Comparison of ENCODE assay signal across 8 cellular contexts in the genomic region with DNA sequence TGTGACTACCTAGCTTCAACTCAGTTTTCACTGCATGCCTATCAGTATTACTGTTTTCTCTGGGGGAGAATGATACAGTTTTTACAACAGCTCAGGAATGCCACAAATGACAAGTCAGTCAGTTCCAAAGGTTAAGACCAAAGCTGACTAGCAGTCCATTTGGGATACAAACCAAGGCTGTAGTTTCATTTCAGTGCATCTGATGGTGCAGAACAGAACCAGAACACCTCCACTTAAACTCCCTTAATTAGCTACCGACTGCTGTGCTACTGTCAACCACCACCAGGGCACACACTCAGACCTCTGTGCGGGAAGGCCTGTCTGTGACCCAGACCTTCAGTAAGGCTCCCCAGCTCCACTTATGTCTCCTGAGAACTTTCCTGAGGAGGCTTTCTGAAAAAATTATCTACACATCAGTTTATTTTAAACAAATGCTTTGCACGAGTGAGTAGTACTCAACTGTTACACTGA. TPM values are rescaled to one million over a fixed set of nuclear protein-coding genes. Genes with fewer than 3 reads are reported as not detected.
A peak's percentile ranks its signal among the peaks of the same experiment; 100 is the strongest.
DNase-seq lines count a peak whose midpoint lies in the region; ATAC-seq and TF ChIP-seq lines count a peak whose summit lies in the region.

No MANE protein-coding gene starts in this region.

- H3K36me3 ChIP-seq in left ventricle myocardium inferior (peaks cover 74% of the 10 kb centered on the region), right atrium auricular region (peaks cover 54% of the 10 kb centered on the region), uterus (no peaks in the 10 kb centered on the region), aorta (ENCODE audit: control insufficient read depth in 1 of 2, insufficient read depth in 2 of 2, low read length in 1 of 2) (no peaks in the 10 kb centered on the region)

- H3K4me1 Mint-ChIP-seq in glutamatergic neuron (ENCODE audit: low read depth, unreplicated experiment), result no peaks in the 10 kb centered on the region

- in situ Hi-C loops in SK-MEL-5 (cut with HindIII; ENCODE audit: low pct_unique_long_range_greater_than_20kb, low sequenced_read_pairs) (no loop called here), GM13977 (cut with MboI; ENCODE audit: low pct_unique_long_range_greater_than_20kb, low sequenced_read_pairs, unreplicated experiment) (loop anchor here (5.0 kb wide), 1 partner anchor 41 kb away; no protein-coding TSS in a partner anchor)

- no peak for ATAC-seq in aorta (ENCODE audit: low FRiP score)

- H3K27ac Mint-ChIP-seq in glutamatergic neuron (ENCODE audit: unreplicated experiment), result peak overlapping the region; percentile 44

- no peak for TF ChIP-seq POLR2A in uterus (IDR thresholded peaks at IDR 0.05)

- DNase-seq in left ventricle myocardium inferior, result no peak
- no peak for DNase-seq in right atrium auricular region (ENCODE audit: low spot score)
- DNase-seq in SK-MEL-5 (ENCODE audit: low read depth, low spot score), result peak; percentile 48
- DNase-seq in glutamatergic neuron, result peak; percentile 36
- DNase-seq in uterus, result no peak
- no peak for DNase-seq in GM13977 (ENCODE audit: low spot score)
- no peak for DNase-seq in aorta
- no peak for DNase-seq in globus pallidus (ENCODE audit: low spot score)

- H3K4me3 ChIP-seq in left ventricle myocardium inferior (no peak overlapping the region), right atrium auricular region (no peak overlapping the region), uterus (no peak overlapping the region), aorta (ENCODE audit: low read length in 2 of 2) (no peak overlapping the region)

- H3K36me3 Mint-ChIP-seq in glutamatergic neuron (ENCODE audit: unreplicated experiment), result peaks cover 4% of the 10 kb centered on the region

- intact Hi-C loops in left ventricle myocardium inferior (cut with micrococcal nuclease) (no loop called here), uterus (cut with DNase I; ENCODE audit: low total_unique reads) (no loop called here), aorta (cut with DNase I) (no loop called here)

- H3K4me3 Mint-ChIP-seq in glutamatergic neuron (ENCODE audit: unreplicated experiment), result no peak overlapping the region

- H3K27ac ChIP-seq in left ventricle myocardium inferior (replicated peaks) (peak overlapping the region; percentile 12), right atrium auricular region (no peak overlapping the region), uterus (peak overlapping the region; percentile 40 to 67), aorta (ENCODE audit: low read depth in 1 of 2, low read length in 2 of 2) (no peak overlapping the region)

- peak; percentile 38 for TF ChIP-seq CTCF in left ventricle myocardium inferior (IDR thresholded peaks at IDR 0.05; ENCODE audit: borderline replicate concordance)
- no peak for TF ChIP-seq CTCF in right atrium auricular region (IDR thresholded peaks at IDR 0.05)
- TF ChIP-seq CTCF in glutamatergic neuron (IDR thresholded peaks at IDR 0.05; ENCODE audit: partially characterized antibody, unreplicated experiment), result peak; percentile 69
- TF ChIP-seq CTCF in uterus (IDR thresholded peaks at IDR 0.05), result no peak
- TF ChIP-seq CTCF in GM13977 (IDR thresholded peaks at IDR 0.05; ENCODE audit: extremely low read depth, insufficient read depth, missing control alignments), result no peak

- H3K27me3 ChIP-seq in left ventricle myocardium inferior (ENCODE audit: low read depth) (no peaks in the 10 kb centered on the region), right atrium auricular region (no peaks in the 10 kb centered on the region), uterus (no peaks in the 10 kb centered on the region), aorta (ENCODE audit: control insufficient read depth in 1 of 2, insufficient read depth in 2 of 2, low read length in 1 of 2) (no peaks in the 10 kb centered on the region)

- H3K27me3 Mint-ChIP-seq in glutamatergic neuron (ENCODE audit: unreplicated experiment), result peaks cover 2% of the 10 kb centered on the region

- no peaks in the 10 kb centered on the region for H3K9me3 ChIP-seq in left ventricle myocardium inferior (replicated peaks)
- H3K9me3 ChIP-seq in right atrium auricular region, result no peaks in the 10 kb centered on the region
- no peaks in the 10 kb centered on the region for H3K9me3 ChIP-seq in uterus
- no peaks in the 10 kb centered on the region for H3K9me3 ChIP-seq in aorta (ENCODE audit: control insufficient read depth, low read length)

- 54 to 70% methylated on average over 3 of the region's 3 CpGs for WGBS in aorta, 2 donors

- H3K9me3 Mint-ChIP-seq in glutamatergic neuron (ENCODE audit: unreplicated experiment), result no peaks in the 10 kb centered on the region

- H3K4me1 ChIP-seq in left ventricle myocardium inferior (peaks cover 46% of the 10 kb centered on the region), right atrium auricular region (peaks cover 0 to 28% of the 10 kb centered on the region in 2 donors), uterus (no peaks in the 10 kb centered on the region), aorta (ENCODE audit: control insufficient read depth in 1 of 2, insufficient read depth in 2 of 2, low read length in 2 of 2) (no peaks in the 10 kb centered on the region)

RNA-seq across cellular contexts. Expression of a gene that starts 20.4 kb away (rescaled TPM):
- total RNA-seq in left ventricle myocardium inferior (895 TPM), right atrium auricular region (100 to 1,000 TPM; 271 to 418 TPM), glutamatergic neuron (ENCODE audit: unreplicated experiment) (190 TPM), uterus (100 to 1,000 TPM in 2 of 4 donors, 10 to 100 TPM in 2; 85.6 to 323 (median 176) TPM), aorta (100 to 1,000 TPM; 161 to 250 TPM)
- total RNA-seq in SK-MEL-5 (2014; rRNA removed; shearing (Covaris generic)), result 32.6 and 35.4 TPM in 2 replicates
- polyA plus RNA-seq in SK-MEL-5 (2015; cell fraction: cytosol; rRNA removed), result 185 and 219 TPM in 2 replicates
- 61.3 and 71.3 TPM in 2 replicates for polyA plus RNA-seq in SK-MEL-5 (2015; cell fraction: nucleus; rRNA removed)
- 10 to 100 TPM; 80.6 to 83.3 TPM for polyA plus RNA-seq in aorta

RNA-seq across cellular contexts. Expression of a gene that starts 30.9 kb away (rescaled TPM):
- total RNA-seq in left ventricle myocardium inferior (50.6 TPM), right atrium auricular region (10 to 100 TPM; 43.5 to 48.1 TPM), glutamatergic neuron (ENCODE audit: unreplicated experiment) (not detected), uterus (10 to 100 TPM; 12.9 to 82.7 (median 35.3) TPM), aorta (10 to 100 TPM; 59.9 to 84.2 TPM)
- total RNA-seq in SK-MEL-5 (2014; rRNA removed; shearing (Covaris generic)), result 9.3 and 10.2 TPM in 2 replicates
- polyA plus RNA-seq in SK-MEL-5 (2015; cell fraction: cytosol; rRNA removed), result 8.4 and 9.6 TPM in 2 replicates
- polyA plus RNA-seq in SK-MEL-5 (2015; cell fraction: nucleus; rRNA removed), result 6.3 and 20.2 TPM in 2 replicates
- polyA plus RNA-seq in aorta, result 100 to 1,000 TPM; 104 to 108 TPM

RNA-seq across cellular contexts. Expression of a gene that starts 32.8 kb away (rescaled TPM):
- total RNA-seq in left ventricle myocardium inferior (33.0 TPM), right atrium auricular region (10 to 100 TPM; 18.3 to 22.1 TPM), glutamatergic neuron (ENCODE audit: unreplicated experiment) (141 TPM), uterus (100 to 1,000 TPM in 2 of 4 donors, 10 to 100 TPM in 2; 47.1 to 132 (median 81.3) TPM), aorta (10 to 100 TPM; 45.6 to 81.1 TPM)
- total RNA-seq in SK-MEL-5 (2014; rRNA removed; shearing (Covaris generic)), result 43.9 and 47.2 TPM in 2 replicates
- polyA plus RNA-seq in SK-MEL-5 (2015; cell fraction: cytosol; rRNA removed), result 46.9 and 61.0 TPM in 2 replicates
- 21.4 and 24.2 TPM in 2 replicates for polyA plus RNA-seq in SK-MEL-5 (2015; cell fraction: nucleus; rRNA removed)
- 10 to 100 TPM; 33.3 to 52.3 TPM for polyA plus RNA-seq in aorta

RNA-seq across cellular contexts. Expression of a gene that starts 39.0 kb away (rescaled TPM):
- 11.3 TPM for total RNA-seq in left ventricle myocardium inferior
- 1 to 10 TPM; 5.4 to 9.3 TPM for total RNA-seq in right atrium auricular region
- total RNA-seq in SK-MEL-5 (2014; rRNA removed; shearing (Covaris generic)), result 11.0 and 13.0 TPM in 2 replicates
- polyA plus RNA-seq in SK-MEL-5 (2015; cell fraction: cytosol; rRNA removed), result 16.9 and 21.1 TPM in 2 replicates
- polyA plus RNA-seq in SK-MEL-5 (2015; cell fraction: nucleus; rRNA removed), result 25.1 and 30.3 TPM in 2 replicates
- total RNA-seq in glutamatergic neuron (ENCODE audit: unreplicated experiment), result 44.0 TPM
- total RNA-seq in uterus, result 10 to 100 TPM in 3 of 4 donors, under 1 TPM in 1; 0.77 to 20.6 (median 14.8) TPM
- total RNA-seq in aorta, result 10 to 100 TPM; 17.4 to 18.8 TPM
- polyA plus RNA-seq in aorta, result 10 to 100 TPM; 11.7 to 17.2 TPM

Comparison
In these comparisons a context has a peak if more than half of its experiments do, and no peak if none do; other contexts are left out.
1. H3K27ac ChIP-seq: peak in left ventricle myocardium inferior (single experiment) and uterus (2 of 2); none in right atrium auricular region (0 of 2) and aorta (0 of 2).
2. CTCF ChIP-seq: peak in left ventricle myocardium inferior (single experiment) and glutamatergic neuron (single experiment); none in right atrium auricular region (0 of 2), uterus (0 of 4) and GM13977 (single experiment).
3. DNase-seq: peak in SK-MEL-5 (single experiment) and glutamatergic neuron (single experiment); none in left ventricle myocardium inferior (single experiment), right atrium auricular region (single experiment), uterus (0 of 2), GM13977 (single experiment), aorta (0 of 2) and globus pallidus (single experiment).